In the genomic region with DNA sequence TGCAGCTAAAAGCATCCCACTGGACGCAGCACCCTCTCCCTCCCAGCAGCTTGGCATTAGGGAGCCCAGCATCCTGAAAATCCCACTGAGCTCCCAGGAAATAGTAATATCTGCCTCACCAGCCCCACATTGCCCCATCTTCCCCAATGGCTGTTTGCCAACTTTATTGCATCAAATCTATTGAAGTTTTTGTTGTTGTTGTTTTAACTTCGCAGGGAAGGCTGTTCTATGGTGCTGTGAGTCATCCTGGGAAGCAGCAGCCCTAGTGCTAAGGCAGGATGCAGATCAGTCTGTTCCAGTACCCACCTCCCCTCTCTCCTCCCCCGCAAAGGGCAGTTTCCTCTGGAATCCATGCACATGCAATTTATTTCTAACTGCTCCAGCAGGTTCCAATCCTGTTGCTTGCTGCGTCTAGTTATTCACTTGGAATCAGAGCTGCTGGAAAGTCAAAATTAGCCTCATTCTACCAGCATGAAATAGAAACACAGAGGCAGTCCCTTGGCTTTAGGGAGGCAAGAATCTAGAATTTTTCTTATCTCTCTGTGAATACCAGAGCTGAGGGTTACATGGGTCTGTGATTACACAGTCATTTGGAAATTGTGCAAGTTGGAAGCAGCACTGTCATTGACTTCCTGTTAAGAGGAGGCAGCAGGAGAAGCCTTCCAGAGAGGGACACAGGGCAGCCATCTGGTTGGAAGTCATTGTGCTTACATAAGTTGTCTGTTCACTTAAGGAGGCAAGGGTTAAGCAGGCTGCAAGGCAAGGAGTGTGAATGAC, we compare ENCODE assay signal across 9 cellular contexts.
DNase-seq lines count a peak whose midpoint lies in the region; ATAC-seq, FAIRE-seq and TF ChIP-seq lines count a peak whose summit lies in the region.
"Had no signal": no experiment of that assay in that cellular context is flagged by ENCODE, and none has a peak within 500 bp of the region (broad histone marks: within the 10 kb centered on the region; RNA-seq: fewer than 3 reads in every experiment).

No MANE protein-coding gene starts in this region.

- ATAC-seq in pancreas (peak in 3 of 4 donors; percentile 69 to 79 (median 73)), GM21619 (IDR thresholded peaks at IDR 0.05; ENCODE audit: unreplicated experiment) (no peak)

- no peak for FAIRE-seq in pancreas (lab: Jason Lieb, UNC)
- FAIRE-seq: frontal cortex had no signal

- H3K4me3 ChIP-seq in fibroblast of villous mesenchyme (ENCODE audit: low read depth, low read length) (no peak overlapping the region), pancreas (no peak overlapping the region), neuronal stem cell (ENCODE audit: low read length in 2 of 2) (no peak overlapping the region)

- no peak overlapping the region for H2BK120ac ChIP-seq in neuronal stem cell (ENCODE audit: low read depth, low read length)

- no peak overlapping the region for H4K8ac ChIP-seq in neuronal stem cell (ENCODE audit: low read depth, low read length)

- H4K91ac ChIP-seq in neuronal stem cell (ENCODE audit: low read depth, low read length, poor library complexity): no peak overlapping the region

- no peak overlapping the region for H2BK5ac ChIP-seq in neuronal stem cell (ENCODE audit: low read length)

- H3K27me3 ChIP-seq in pancreas (no peaks in the 10 kb centered on the region), neuronal stem cell (ENCODE audit: control insufficient read depth in 3 of 3, insufficient read depth in 3 of 3, low read depth in 1 of 3, low read length in 3 of 3) (peaks cover 0 to 5% (median 0%) of the 10 kb centered on the region in 3 experiments)

- intact Hi-C loops in pancreas (cut with DNase I): no loop called here

- H3K79me1 ChIP-seq in neuronal stem cell (ENCODE audit: low read depth, low read length): no peaks in the 10 kb centered on the region

- no peak overlapping the region for H3K23ac ChIP-seq in neuronal stem cell (ENCODE audit: low read depth, low read length, poor library complexity)

- CTCF ChIA-PET in RWPE1 (lab: Yijun Ruan, JAX): interaction anchor here (0.5 to 0.7 kb wide), 3 partner anchors 17 to 150 kb away, joined by 3 to 4 read pairs (median 4); no protein-coding TSS in a partner anchor

- H3K27ac ChIP-seq in RWPE1 (peak overlapping the region; percentile 68), pancreas (peak overlapping the region in 2 of 4 donors; percentile 14 to 19), neuronal stem cell (replicated peaks; ENCODE audit: low read length) (no peak overlapping the region)

- H3K4me2 ChIP-seq in neuronal stem cell (ENCODE audit: insufficient read depth, low read length, poor library complexity, severe bottlenecking): no peak overlapping the region

- H2AK5ac ChIP-seq in neuronal stem cell (ENCODE audit: low read depth, low read length): no peak overlapping the region

- DNase-seq in GM03348 (ENCODE audit: low spot score) (peak; percentile 58), RWPE1 (ENCODE audit: low spot score) (peak; percentile 97), fibroblast of villous mesenchyme (ENCODE audit: low read depth) (peak; percentile 91), pancreas (peak in 1 of 6 donors; percentile 16), NCI-H1048 (lab: John Stamatoyannopoulos, UW) (no peak), neuronal stem cell (ENCODE audit: low spot score) (no peak), NCI-H1694 treated with DMSO at 0.1 percent for 48 hours (lab: John Stamatoyannopoulos, UW) (no peak)

- H3K4me1 ChIP-seq in pancreas: peaks cover 0 to 5% (median 0%) of the 10 kb centered on the region in 3 donors
- peaks cover 0 to 6% of the 10 kb centered on the region in 2 donors for H3K4me1 ChIP-seq in neuronal stem cell (ENCODE audit: control insufficient read depth in 2 of 2, insufficient read depth in 1 of 2, low read depth in 1 of 2, low read length in 2 of 2)

- H3K14ac ChIP-seq in neuronal stem cell (ENCODE audit: low read length): no peak overlapping the region

- H3K9ac ChIP-seq in neuronal stem cell (ENCODE audit: low read depth, low read length, poor library complexity): no peak overlapping the region

- H3K18ac ChIP-seq in neuronal stem cell (ENCODE audit: low read length): no peak overlapping the region

- H2AFZ ChIP-seq in neuronal stem cell (ENCODE audit: low read length): no peak overlapping the region

- WGBS in pancreas, 2 donors: 43 to 60% methylated on average over 4 of the region's 4 CpGs
- no CpG with 5 or more reads among the region's 4 CpGs for WGBS in neuronal stem cell (ENCODE audit: extremely low coverage in 2 of 2, insufficient read length in 2 of 2, insufficient replicate concordance in 1 of 2), 2 donors

- H2BK12ac ChIP-seq in neuronal stem cell (ENCODE audit: low read length): no peak overlapping the region

- no peak overlapping the region for H2BK15ac ChIP-seq in neuronal stem cell (ENCODE audit: low read length)

- H3K9me3 ChIP-seq in pancreas (no peaks in the 10 kb centered on the region), neuronal stem cell (replicated peaks in 1 of 2; ENCODE audit: control insufficient read depth in 2 of 2, insufficient read depth in 1 of 2, low read depth in 1 of 2, low read length in 2 of 2) (peaks cover 0 to 2% of the 10 kb centered on the region in 2 donors)

- TF ChIP-seq CTCF in RWPE1 (conservative IDR thresholded peaks at IDR 0.05; ENCODE audit: low read depth): no peak
- TF ChIP-seq CTCF in fibroblast of villous mesenchyme (IDR thresholded peaks at IDR 0.05; ENCODE audit: insufficient read depth, low read depth, low read length): no peak
- TF ChIP-seq CTCF in pancreas (IDR thresholded peaks at IDR 0.05): no peak

- H3K36me3 ChIP-seq in pancreas (no peaks in the 10 kb centered on the region), neuronal stem cell (replicated peaks in 1 of 2; ENCODE audit: control insufficient read depth in 2 of 2, insufficient read depth in 2 of 2, low read length in 2 of 2) (no peaks in the 10 kb centered on the region)

- no peak overlapping the region for H3K4ac ChIP-seq in neuronal stem cell (ENCODE audit: low read length)

- POLR2A ChIA-PET in RWPE1 (lab: Yijun Ruan, JAX; ENCODE audit: low non-redundant PET): no interaction called here

Comparison
In these comparisons a context has a peak if more than half of its experiments do, and no peak if none do; other contexts are left out.
1. DNase-seq: peak in GM03348 (single experiment), RWPE1 (single experiment) and fibroblast of villous mesenchyme (single experiment); none in NCI-H1048 (single experiment), neuronal stem cell (single experiment) and NCI-H1694 treated with DMSO at 0.1 percent for 48 hours (single experiment).